1 cellular context compared by ENCODE assay signal in genomic region chr18:50092250-50092780, GRCh38.
TF ChIP-seq lines count a peak whose summit lies in the region.

No MANE protein-coding gene starts in this region.

TF ChIP-seq in H1, 55 proteins besides CTCF, POLR2A, EP300 and RAD21 (continued from another document):
- TF ChIP-seq NRF1 (IDR thresholded peaks at IDR 0.05; ENCODE audit: low read depth, low read length) = no peak
- no peak for TF ChIP-seq EGR1 (IDR thresholded peaks at IDR 0.05; ENCODE audit: borderline replicate concordance, low read depth, low read length)
- TF ChIP-seq ASH2L (IDR thresholded peaks at IDR 0.05; ENCODE audit: low read length) = no peak
- TF ChIP-seq RXRA (IDR thresholded peaks at IDR 0.05; ENCODE audit: insufficient read depth, low read depth, low read length) = no peak
- TF ChIP-seq USF2 (IDR thresholded peaks at IDR 0.05; ENCODE audit: low read length) = peak; percentile 38; the same call in 1 of the 2 replicates
- no peak for TF ChIP-seq BACH1 (IDR thresholded peaks at IDR 0.05; ENCODE audit: low read length)
- no peak for TF ChIP-seq RFX5 (IDR thresholded peaks at IDR 0.05; ENCODE audit: borderline replicate concordance, low read depth, low read length)
- TF ChIP-seq CBX5 (IDR thresholded peaks at IDR 0.05; ENCODE audit: low read depth, low read length) = no peak
- no peak for TF ChIP-seq SRF (IDR thresholded peaks at IDR 0.05; ENCODE audit: low read depth, low read length)
- TF ChIP-seq NANOG (IDR thresholded peaks at IDR 0.05; ENCODE audit: insufficient read depth, low read depth, low read length, poor library complexity, severe bottlenecking) = no peak
